20 cellular contexts compared by ENCODE assay signal in the genomic region with DNA sequence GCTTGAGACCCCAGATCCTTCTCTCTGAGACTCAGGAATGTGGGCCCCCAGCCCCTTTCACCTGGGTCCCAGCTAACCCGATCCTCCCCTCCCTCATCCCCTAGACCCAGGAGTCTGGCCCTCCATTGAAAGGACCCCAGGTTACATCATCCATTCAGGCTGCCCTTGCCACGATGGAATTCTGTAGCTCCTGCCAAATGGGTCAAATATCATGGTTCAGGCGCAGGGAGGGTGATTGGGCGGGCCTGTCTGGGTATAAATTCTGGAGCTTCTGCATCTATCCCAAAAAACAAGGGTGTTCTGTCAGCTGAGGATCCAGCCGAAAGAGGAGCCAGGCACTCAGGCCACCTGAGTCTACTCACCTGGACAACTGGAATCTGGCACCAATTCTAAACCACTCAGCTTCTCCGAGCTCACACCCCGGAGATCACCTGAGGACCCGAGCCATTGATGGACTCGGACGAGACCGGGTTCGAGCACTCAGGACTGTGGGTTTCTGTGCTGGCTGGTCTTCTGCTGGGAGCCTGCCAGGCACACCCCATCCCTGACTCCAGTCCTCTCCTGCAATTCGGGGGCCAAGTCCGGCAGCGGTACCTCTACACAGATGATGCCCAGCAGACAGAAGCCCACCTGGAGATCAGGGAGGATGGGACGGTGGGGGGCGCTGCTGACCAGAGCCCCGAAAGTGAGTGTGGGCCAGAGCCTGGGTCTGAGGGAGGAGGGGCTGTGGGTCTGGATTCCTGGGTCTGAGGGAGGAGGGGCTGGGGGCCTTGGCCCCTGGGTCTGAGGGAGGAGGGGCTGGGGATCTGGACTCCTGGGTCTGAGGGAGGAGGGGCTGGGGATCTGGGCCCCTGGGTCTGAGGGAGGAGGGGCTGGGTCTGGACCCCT. TPM values are rescaled to one million over a fixed set of nuclear protein-coding genes. Genes with fewer than 3 reads are reported as not detected.
A peak's percentile ranks its signal among the peaks of the same experiment; 100 is the strongest.
DNase-seq lines count a peak whose midpoint lies in the region; ATAC-seq, FAIRE-seq and TF ChIP-seq lines count a peak whose summit lies in the region.
"Had no signal": no experiment of that assay in that cellular context is flagged by ENCODE, and none has a peak within 500 bp of the region (broad histone marks: within the 10 kb centered on the region; RNA-seq: fewer than 3 reads in every experiment).

No MANE protein-coding gene starts in this region.

- H3K27me3 Mint-ChIP-seq in dendritic cell treated with granulocyte-macrophage colony-stimulating factor and Interleukin-4, amounts not matched to agents 40 ng/mL and 50 ng/mL, for 4 days: peaks cover 75% of the 10 kb centered on the region

- peak overlapping the region; percentile 85 for H3K27ac ChIP-seq in A549
- H3K27ac ChIP-seq in HUES48 (ENCODE audit: low read depth, low read length): no peak overlapping the region
- H3K27ac ChIP-seq in right lobe of liver: peak overlapping the region in 1 of 3 donors; percentile 70
- no peak overlapping the region for H3K27ac ChIP-seq in colonic mucosa
- no peak overlapping the region for H3K27ac ChIP-seq in kidney (ENCODE audit: low read depth in 2 of 2, low read length in 2 of 2)

- peaks cover 33% of the 10 kb centered on the region for H3K4me1 Mint-ChIP-seq in dendritic cell treated with granulocyte-macrophage colony-stimulating factor and Interleukin-4, amounts not matched to agents 40 ng/mL and 50 ng/mL, for 4 days (ENCODE audit: low read depth)

- intact Hi-C loops in dendritic cell treated with granulocyte-macrophage colony-stimulating factor and Interleukin-4, amounts not matched to agents 40 ng/mL and 50 ng/mL, for 4 days (cut with micrococcal nuclease): no loop called here
- intact Hi-C loops in right lobe of liver (cut with DNase I) (no loop called here), colonic mucosa (cut with DNase I) (no loop called here), kidney (cut with DNase I) (no loop called here)

- no peak for ATAC-seq in A549
- peak; percentile 57 to 75 (median 68) for ATAC-seq in right lobe of liver
- no peak for ATAC-seq in HG03520 (IDR thresholded peaks at IDR 0.05; ENCODE audit: unreplicated experiment)
- ATAC-seq: Right ventricle myocardium inferior had no signal

- H3K4me3 Mint-ChIP-seq in dendritic cell treated with granulocyte-macrophage colony-stimulating factor and Interleukin-4, amounts not matched to agents 40 ng/mL and 50 ng/mL, for 4 days: no peak overlapping the region
- H3K4me3 Mint-ChIP-seq: CD4-positive, CD25-positive, alpha-beta regulatory T cell had no signal

- H3K27me3 ChIP-seq in HUES48 (ENCODE audit: control insufficient read depth, insufficient read depth, low read length): no peaks in the 10 kb centered on the region
- no peaks in the 10 kb centered on the region for H3K27me3 ChIP-seq in right lobe of liver
- peaks cover 21% of the 10 kb centered on the region for H3K27me3 ChIP-seq in colonic mucosa

- peaks cover 3% of the 10 kb centered on the region; the same call in 1 of the 2 replicates for H3K36me3 ChIP-seq in HUES48 (ENCODE audit: control insufficient read depth, insufficient read depth, low read length)
- peaks cover 0 to 11% (median 0%) of the 10 kb centered on the region in 4 donors for H3K36me3 ChIP-seq in right lobe of liver
- H3K36me3 ChIP-seq in colonic mucosa: no peaks in the 10 kb centered on the region
- no peaks in the 10 kb centered on the region for H3K36me3 ChIP-seq in kidney (ENCODE audit: control insufficient read depth in 1 of 2, insufficient read depth in 2 of 2, low read length in 2 of 2)
- H3K36me3 ChIP-seq: BE2C had no signal

- H3K27ac Mint-ChIP-seq in dendritic cell treated with granulocyte-macrophage colony-stimulating factor and Interleukin-4, amounts not matched to agents 40 ng/mL and 50 ng/mL, for 4 days: peak overlapping the region; percentile 26
- H3K27ac Mint-ChIP-seq: CD4-positive, CD25-positive, alpha-beta regulatory T cell had no signal

- no peak for TF ChIP-seq EP300 in A549 (IDR thresholded peaks at IDR 0.05)

- no peaks in the 10 kb centered on the region for H3K9me3 Mint-ChIP-seq in dendritic cell treated with granulocyte-macrophage colony-stimulating factor and Interleukin-4, amounts not matched to agents 40 ng/mL and 50 ng/mL, for 4 days

- no peak for TF ChIP-seq CTCF in A549 (IDR thresholded peaks at IDR 0.05)
- TF ChIP-seq CTCF in right lobe of liver (IDR thresholded peaks at IDR 0.05): no peak
- TF ChIP-seq CTCF in colonic mucosa (IDR thresholded peaks at IDR 0.05): no peak
- TF ChIP-seq CTCF in kidney (IDR thresholded peaks at IDR 0.05; ENCODE audit: borderline replicate concordance, extremely low read depth, insufficient read depth): no peak

- H3K36me3 Mint-ChIP-seq in dendritic cell treated with granulocyte-macrophage colony-stimulating factor and Interleukin-4, amounts not matched to agents 40 ng/mL and 50 ng/mL, for 4 days (ENCODE audit: low read depth): no peaks in the 10 kb centered on the region
- H3K36me3 Mint-ChIP-seq: CD4-positive, CD25-positive, alpha-beta regulatory T cell had no signal

- CTCF ChIA-PET in A549 (lab: Yijun Ruan, JAX): interaction anchor here (1.1 to 1.6 kb wide), 4 partner anchors 17 to 469 kb away, joined by 3 to 5 read pairs (median 3); no protein-coding TSS in a partner anchor

- POLR2A ChIA-PET in A549 (lab: Yijun Ruan, JAX): no interaction called here

- no peak for TF ChIP-seq RAD21 in A549 (conservative IDR thresholded peaks at IDR 0.05 in 1 of 2, IDR thresholded peaks at IDR 0.05 in 1 of 2)

- DNase-seq in A549 (ENCODE audit: low read depth in 1 of 2, low spot score in 1 of 2) (no peak), right lobe of liver (peak; percentile 43 to 73 (median 70)), colonic mucosa (no peak), kidney (no peak), NK-92 (lab: John Stamatoyannopoulos, UW; ENCODE audit: unreplicated experiment) (no peak)
- DNase-seq: 8988T; BE2C; CD4-positive, CD25-positive, alpha-beta regulatory T cell; GF-D8; KBM-7; NCI-H1105 treated with DMSO at 0.1 percent for 48 hours; NCI-H1694 treated with DMSO at 0.1 percent for 48 hours; NCI-H748 treated with DMSO at 0.1 percent for 48 hours; SW 1271 had no signal

- TF ChIP-seq POLR2A in A549 (IDR thresholded peaks at IDR 0.05; ENCODE audit: low read length) (no peak), right lobe of liver (IDR thresholded peaks at IDR 0.05) (peak; percentile 95)

- H3K4me1 ChIP-seq in A549 (peaks cover 37% of the 10 kb centered on the region), HUES48 (ENCODE audit: control insufficient read depth, insufficient read depth, low read length) (peaks cover 15% of the 10 kb centered on the region), right lobe of liver (peaks cover 0 to 21% (median 8%) of the 10 kb centered on the region in 4 donors), colonic mucosa (peaks cover 6% of the 10 kb centered on the region), kidney (ENCODE audit: control insufficient read depth in 1 of 2, insufficient read depth in 1 of 2, low read depth in 1 of 2, low read length in 2 of 2) (peaks cover 0 to 6% of the 10 kb centered on the region in 2 donors)
- H3K4me1 ChIP-seq: BE2C had no signal

- peak overlapping the region; percentile 68 for H3K4me2 ChIP-seq in A549

- H3K9ac ChIP-seq in HUES48 (ENCODE audit: low read depth, low read length) (0 out of 2 replicates have a peak overlapping the region, but pooled peaks have one; percentile 30), colonic mucosa (ENCODE audit: low read depth in 2 of 2, low read length in 2 of 2) (no peak overlapping the region), kidney (ENCODE audit: low read length in 2 of 2) (no peak overlapping the region)

- FAIRE-seq in A549 (lab: Jason Lieb, UNC): no peak
- no peak for FAIRE-seq in kidney (lab: Jason Lieb, UNC)
- FAIRE-seq: GM19239 had no signal

- H3K4me3 ChIP-seq in A549: no peak overlapping the region
- H3K4me3 ChIP-seq in HUES48 (ENCODE audit: low read depth, low read length): no peak overlapping the region
- H3K4me3 ChIP-seq in right lobe of liver: peak overlapping the region in 2 of 3 donors; percentile 16 to 59
- H3K4me3 ChIP-seq in colonic mucosa: no peak overlapping the region
- no peak overlapping the region for H3K4me3 ChIP-seq in kidney (ENCODE audit: low read length in 2 of 2)

- H3K9me3 ChIP-seq in A549: no peaks in the 10 kb centered on the region
- no peaks in the 10 kb centered on the region for H3K9me3 ChIP-seq in HUES48 (ENCODE audit: control insufficient read depth, insufficient read depth, low read length)
- no peaks in the 10 kb centered on the region for H3K9me3 ChIP-seq in right lobe of liver
- H3K9me3 ChIP-seq in colonic mucosa: no peaks in the 10 kb centered on the region
- no peaks in the 10 kb centered on the region for H3K9me3 ChIP-seq in kidney (ENCODE audit: control insufficient read depth in 1 of 2, low read length in 2 of 2)
- H3K9me3 ChIP-seq: BE2C had no signal

- 76% methylated on average over 18 of the region's 18 CpGs for WGBS in A549 (ENCODE audit: missing lambda C conversion rate)
- WGBS in right lobe of liver (ENCODE audit: insufficient coverage, low coverage, low lambda C conversion rate, missing lambda C conversion rate): 19% methylated on average over 14 of the region's 18 CpGs

RNA-seq across cellular contexts. Expression of a gene that starts 0.7 kb away (rescaled TPM):
- polyA plus RNA-seq in A549 (2011; rRNA removed) (0.06 TPM in 1 of 2 replicates, not detected in the other), A549 (2017; fragmentation: RNase III; extraction: RNeasy Plus Mini Kit Qiagen cat#74134 plus additional on column Dnase treatment) (not detected in 3 replicates), kidney (ENCODE audit: insufficient read depth, low read depth, low replicate concordance) (not detected)
- not detected in 2 replicates for polyA plus RNA-seq in A549 (2012; cell fraction: cytosol; rRNA removed)
- 0.16 TPM in 1 of 2 replicates, not detected in the other for polyA plus RNA-seq in A549 (2012; cell fraction: nucleus; rRNA removed)
- polyA minus RNA-seq in A549 (2011; rRNA and poly(A)+ RNA removed): not detected in 2 replicates
- total RNA-seq in right lobe of liver (10 to 100 TPM in 4 of 6 experiments, 1 to 10 TPM in 1, not detected in 1; 5.1 to 55.3 (median 32.7) TPM), colonic mucosa (not detected), kidney (not detected)
- total RNA-seq: CD4-positive, CD25-positive, alpha-beta regulatory T cell; H4; Right ventricle myocardium inferior had no signal
- polyA plus RNA-seq: CD4-positive, CD25-positive, alpha-beta regulatory T cell had no signal

RNA-seq across cellular contexts. Expression of a gene that starts 3.6 kb away (rescaled TPM):
- polyA plus RNA-seq in A549 (2011; rRNA removed) (1.4 and 1.5 TPM in 2 replicates), A549 (2017; fragmentation: RNase III; extraction: RNeasy Plus Mini Kit Qiagen cat#74134 plus additional on column Dnase treatment) (0.05 to 0.13 TPM (median 0.09 TPM) in 3 replicates), kidney (ENCODE audit: insufficient read depth, low read depth, low replicate concordance) (2.3 TPM)
- polyA plus RNA-seq in A549 (2012; cell fraction: cytosol; rRNA removed): 0.17 and 0.21 TPM in 2 replicates
- polyA plus RNA-seq in A549 (2012; cell fraction: nucleus; rRNA removed): 0.20 and 0.55 TPM in 2 replicates
- 1.0 and 1.1 TPM in 2 replicates for polyA minus RNA-seq in A549 (2011; rRNA and poly(A)+ RNA removed)
- total RNA-seq in right lobe of liver (1 to 10 TPM in 3 of 6 experiments, under 1 TPM in 3; 0.22 to 1.9 (median 0.93) TPM), colonic mucosa (under 1 TPM; 0.59 to 0.80 TPM), kidney (4.3 TPM)
- total RNA-seq: CD4-positive, CD25-positive, alpha-beta regulatory T cell had no signal

RNA-seq across cellular contexts. Expression of a gene that starts 9.3 kb away (rescaled TPM):
- polyA plus RNA-seq in A549 (2011; rRNA removed) (not detected in 2 replicates), A549 (2017; fragmentation: RNase III; extraction: RNeasy Plus Mini Kit Qiagen cat#74134 plus additional on column Dnase treatment) (not detected in 3 replicates), kidney (ENCODE audit: insufficient read depth, low read depth, low replicate concordance) (not detected)
- not detected in 2 replicates for polyA plus RNA-seq in A549 (2012; cell fraction: cytosol; rRNA removed)
- 0.04 TPM in 1 of 2 replicates, not detected in the other for polyA plus RNA-seq in A549 (2012; cell fraction: nucleus; rRNA removed)
- polyA minus RNA-seq in A549 (2011; rRNA and poly(A)+ RNA removed): not detected in 2 replicates
- total RNA-seq in right lobe of liver (under 1 TPM in 5 of 6 experiments, not detected in 1; 0.10 to 0.35 (median 0.13) TPM), colonic mucosa (not detected), kidney (0.79 TPM)
- total RNA-seq: CD4-positive, CD25-positive, alpha-beta regulatory T cell; H4 had no signal
- polyA plus RNA-seq: CD4-positive, CD25-positive, alpha-beta regulatory T cell had no signal

RNA-seq across cellular contexts. Expression of a gene that starts 15.6 kb away (rescaled TPM):
- polyA plus RNA-seq in A549 (2011; rRNA removed): 0.33 and 0.40 TPM in 2 replicates
- 0.36 and 0.47 TPM in 2 replicates for polyA plus RNA-seq in A549 (2012; cell fraction: cytosol; rRNA removed)
- 0.69 and 0.83 TPM in 2 replicates for polyA plus RNA-seq in A549 (2012; cell fraction: nucleus; rRNA removed)
- 0.36 to 0.62 TPM (median 0.45 TPM) in 3 replicates for polyA plus RNA-seq in A549 (2017; fragmentation: RNase III; extraction: RNeasy Plus Mini Kit Qiagen cat#74134 plus additional on column Dnase treatment)
- polyA minus RNA-seq in A549 (2011; rRNA and poly(A)+ RNA removed): 0.10 and 0.45 TPM in 2 replicates
- total RNA-seq in right lobe of liver: 1 to 10 TPM; 2.7 to 6.7 (median 4.9) TPM
- 1 to 10 TPM; 2.2 to 4.8 TPM for total RNA-seq in colonic mucosa
- 23.3 TPM for total RNA-seq in kidney
- 13.6 TPM for polyA plus RNA-seq in kidney (ENCODE audit: insufficient read depth, low read depth, low replicate concordance)

RNA-seq across cellular contexts. Expression of a gene that starts 36.5 kb away (rescaled TPM):
- polyA plus RNA-seq in A549 (2011; rRNA removed): 0.45 and 0.52 TPM in 2 replicates
- 0.81 and 0.87 TPM in 2 replicates for polyA plus RNA-seq in A549 (2012; cell fraction: cytosol; rRNA removed)
- polyA plus RNA-seq in A549 (2012; cell fraction: nucleus; rRNA removed): 0.85 and 0.95 TPM in 2 replicates
- polyA plus RNA-seq in A549 (2017; fragmentation: RNase III; extraction: RNeasy Plus Mini Kit Qiagen cat#74134 plus additional on column Dnase treatment): 0.33 to 0.44 TPM (median 0.40 TPM) in 3 replicates
- 0.92 and 1.0 TPM in 2 replicates for polyA minus RNA-seq in A549 (2011; rRNA and poly(A)+ RNA removed)
- total RNA-seq in right lobe of liver: under 1 TPM in 5 of 6 experiments, not detected in 1; 0.22 to 0.37 (median 0.24) TPM
- 1 to 10 TPM in 1 of 2 donors, under 1 TPM in 1; 0.35 to 1.2 TPM for total RNA-seq in colonic mucosa
- total RNA-seq in kidney: 2.2 TPM
- polyA plus RNA-seq in kidney (ENCODE audit: insufficient read depth, low read depth, low replicate concordance): 3.6 TPM

Comparison
In these comparisons a context has a peak if more than half of its experiments do, and no peak if none do; other contexts are left out.
1. ATAC-seq: peak in right lobe of liver (4 of 4); none in A549 (0 of 2) and HG03520 (single experiment).
2. DNase-seq: peak in right lobe of liver (3 of 3); none in A549 (0 of 2), colonic mucosa (single experiment), kidney (single experiment) and NK-92 (single experiment).
3. H3K27ac ChIP-seq: peak in A549 (2 of 2); none in HUES48 (single experiment), colonic mucosa (single experiment) and kidney (0 of 2).
4. H3K4me3 ChIP-seq: peak in right lobe of liver (2 of 3); none in A549 (single experiment), HUES48 (single experiment), colonic mucosa (single experiment) and kidney (0 of 2).